ENCODE assay signal across 8 cellular contexts in the genomic region with DNA sequence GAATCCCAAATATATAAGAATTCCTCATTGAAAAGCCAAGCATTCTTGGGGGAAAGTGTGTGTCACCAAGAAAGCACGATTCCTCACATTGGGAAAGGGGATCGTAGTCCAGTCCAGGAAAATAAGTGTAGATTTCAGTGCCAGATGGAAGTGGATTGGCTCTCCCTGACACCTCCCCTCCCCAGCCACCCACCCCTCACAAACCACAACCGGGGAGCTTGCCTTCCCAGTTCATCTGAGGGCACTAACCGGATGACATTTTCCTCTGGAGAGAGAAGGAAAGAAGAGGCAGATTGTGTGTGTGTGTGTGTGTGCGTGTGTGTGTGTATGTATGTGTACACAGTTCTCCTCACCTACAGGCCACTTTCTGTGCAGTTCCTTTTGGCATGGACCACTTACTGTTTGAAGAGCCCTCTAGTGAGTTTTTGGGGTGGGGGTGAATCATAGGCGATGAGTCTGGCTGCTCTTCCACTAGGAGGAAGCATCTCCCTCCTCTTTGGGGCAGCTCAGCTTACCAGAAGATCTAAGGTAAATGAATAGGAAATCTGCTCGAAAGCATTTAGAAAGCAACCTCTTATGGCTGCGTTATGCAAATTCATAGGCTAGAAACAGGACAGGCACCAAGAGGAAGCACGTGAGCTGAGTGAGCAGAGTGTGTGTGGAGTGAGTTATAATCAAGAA. TPM values are rescaled to one million over a fixed set of nuclear protein-coding genes. Genes with fewer than 3 reads are reported as not detected.
DNase-seq lines count a peak whose midpoint lies in the region; ATAC-seq and TF ChIP-seq lines count a peak whose summit lies in the region.

No MANE protein-coding gene starts in this region.

- no peaks in the 10 kb centered on the region for H3K27me3 ChIP-seq in parathyroid adenoma (ENCODE audit: control insufficient read depth, insufficient read depth, low read length)
- H3K27me3 ChIP-seq in foreskin keratinocyte: no peaks in the 10 kb centered on the region

- ATAC-seq in HG03159 (IDR thresholded peaks at IDR 0.05; ENCODE audit: unreplicated experiment) (peak; percentile 85), foreskin keratinocyte (no peak)

- H3K4me2 ChIP-seq in parathyroid adenoma (ENCODE audit: low read length): no peak overlapping the region

- no peaks in the 10 kb centered on the region for H3K4me1 ChIP-seq in parathyroid adenoma
- no peaks in the 10 kb centered on the region for H3K4me1 ChIP-seq in foreskin keratinocyte

- no peaks in the 10 kb centered on the region for H3K9me3 ChIP-seq in parathyroid adenoma (ENCODE audit: control insufficient read depth, low read length)

- H3K4me3 ChIP-seq in parathyroid adenoma (ENCODE audit: low read depth, low read length): no peak overlapping the region

- peak overlapping the region; percentile 22 for H2AFZ ChIP-seq in parathyroid adenoma

- H3K27ac ChIP-seq in caudate nucleus (ENCODE audit: low read depth, low read length) (peak overlapping the region; percentile 23), parathyroid adenoma (peak overlapping the region; percentile 11), foreskin keratinocyte (no peak overlapping the region)

- no peaks in the 10 kb centered on the region for H3K79me2 ChIP-seq in parathyroid adenoma

- no peak for TF ChIP-seq CTCF in parathyroid adenoma (IDR thresholded peaks at IDR 0.05)
- TF ChIP-seq CTCF in foreskin keratinocyte (conservative IDR thresholded peaks at IDR 0.05): no peak

- H3K36me3 ChIP-seq in parathyroid adenoma (ENCODE audit: control insufficient read depth, insufficient read depth, low read length): no peaks in the 10 kb centered on the region

- DNase-seq in NCI-H2196 (lab: John Stamatoyannopoulos, UW; ENCODE audit: unreplicated experiment) (peak; percentile 32), NCI-H2196 treated with DMSO at 0.1 percent for 48 hours (lab: John Stamatoyannopoulos, UW; ENCODE audit: unreplicated experiment) (no peak), caudate nucleus (lab: John Stamatoyannopoulos, UW) (peak in 1 of 61 donors; percentile 16), foreskin keratinocyte (no peak), nucleus accumbens (lab: John Stamatoyannopoulos, UW) (no peak)
- DNase-seq in activated effector memory CD4-positive, alpha-beta T cell treated with anti-CD3 and anti-CD28 coated beads, Interleukin-2, amount 50 U/mL, for 16 hours: no peak

- no peak overlapping the region for H3K9ac ChIP-seq in parathyroid adenoma

RNA-seq across cellular contexts. Expression of a gene that starts 20.8 kb away (rescaled TPM):
- total RNA-seq in foreskin keratinocyte: 0.04 TPM in 1 of 2 replicates, not detected in the other
- not detected in 2 replicates for polyA plus RNA-seq in foreskin keratinocyte
